In genomic region chr19:55674841-55675660, GRCh38 we compare ENCODE assay signal across 8 cellular contexts. TPM values are rescaled to one million over a fixed set of nuclear protein-coding genes. Genes with fewer than 3 reads are reported as not detected.
A peak's percentile ranks its signal among the peaks of the same experiment; 100 is the strongest.
DNase-seq lines count a peak whose midpoint lies in the region; ATAC-seq lines count a peak whose summit lies in the region.

TSS of gene EPN1 (plus strand) at chr19:55675226. CDS start at chr19:55678628, 3,402 bp downstream.

- CTCF ChIA-PET in activated CD8-positive, alpha-beta memory T cell treated with anti-CD3 and anti-CD28 coated beads for 36 hours (lab: Charles Lee), result no interaction called here

- H3K36me3 ChIP-seq in effector memory CD4-positive, alpha-beta T cell (ENCODE audit: control insufficient read depth, insufficient read depth, low read length), result peaks cover 43% of the 10 kb centered on the region

- no peaks in the 10 kb centered on the region for H3K9me3 ChIP-seq in effector memory CD4-positive, alpha-beta T cell (ENCODE audit: control insufficient read depth, low read length)

- POLR2A ChIA-PET in activated CD8-positive, alpha-beta memory T cell treated with anti-CD3 and anti-CD28 coated beads for 36 hours (lab: Charles Lee), result interaction anchor here (0.5 to 0.6 kb wide), 2 partner anchors 32 to 81 kb away, joined by 3 read pairs; partner anchors contain the start of gene ZNF581

- H3K4me1 ChIP-seq in effector memory CD4-positive, alpha-beta T cell (ENCODE audit: control insufficient read depth, insufficient read depth, low read length, poor library complexity, severe bottlenecking), result peaks cover 24% of the 10 kb centered on the region

- peak within 1 kb of the TSS; percentile 72 for H3K27ac ChIP-seq in effector memory CD4-positive, alpha-beta T cell (ENCODE audit: insufficient read depth, low read length, poor library complexity, severe bottlenecking)

- H3K27me3 ChIP-seq in effector memory CD4-positive, alpha-beta T cell (replicated peaks; ENCODE audit: control insufficient read depth, insufficient read depth, low read length, poor library complexity, severe bottlenecking), result no peaks in the 10 kb centered on the region

- peak; percentile 53 for ATAC-seq in GM21360 (IDR thresholded peaks at IDR 0.05; ENCODE audit: unreplicated experiment)

- peak within 1 kb of the TSS; percentile 48 for H3K4me3 ChIP-seq in effector memory CD4-positive, alpha-beta T cell (ENCODE audit: insufficient read depth, low read depth, low read length, poor library complexity, severe bottlenecking)

- DNase-seq in CMK (ENCODE audit: low read depth) (peak; percentile 94), HT1080 (ENCODE audit: low read depth) (peak; percentile 96), NOMO-1 (lab: John Stamatoyannopoulos, UW; ENCODE audit: unreplicated experiment in 2 of 2) (peak; percentile 95 to 96), medulla oblongata (ENCODE audit: extremely low spot score) (peak; percentile 96)
- peak; percentile 96 to 98 (median 97) for DNase-seq in effector memory CD4-positive, alpha-beta T cell
- peak; percentile 96 to 97 (median 97) for DNase-seq in stimulated activated CD4-positive, alpha-beta T cell treated with anti-CD3 and anti-CD28 coated beads, TNF-alpha, amount 100 ng/mL, for 48 hours (ENCODE audit: low read depth in 3 of 3)

RNA-seq across cellular contexts. Expression of gene EPN1, which starts in this region (rescaled TPM):
- 97.4 and 122 TPM in 2 replicates for total RNA-seq in HT1080 (2014; rRNA removed; shearing (Covaris generic))
- polyA plus RNA-seq in HT1080 (2015; cell fraction: cytosol; rRNA removed), result 235 and 253 TPM in 2 replicates
- polyA plus RNA-seq in HT1080 (2015; cell fraction: nucleus; rRNA removed), result 75.2 and 86.8 TPM in 2 replicates
- total RNA-seq in activated CD8-positive, alpha-beta memory T cell treated with anti-CD3 and anti-CD28 coated beads for 36 hours, result 10 to 100 TPM; 40.1 to 41.8 TPM

Comparison
In these comparisons a context has a peak if more than half of its experiments do, and no peak if none do; other contexts are left out.
1. Peak in every context shown above with its lines: DNase-seq, ATAC-seq, H3K4me3 ChIP-seq and H3K27ac ChIP-seq.